8 cellular contexts compared by ENCODE assay signal in the genomic region with DNA sequence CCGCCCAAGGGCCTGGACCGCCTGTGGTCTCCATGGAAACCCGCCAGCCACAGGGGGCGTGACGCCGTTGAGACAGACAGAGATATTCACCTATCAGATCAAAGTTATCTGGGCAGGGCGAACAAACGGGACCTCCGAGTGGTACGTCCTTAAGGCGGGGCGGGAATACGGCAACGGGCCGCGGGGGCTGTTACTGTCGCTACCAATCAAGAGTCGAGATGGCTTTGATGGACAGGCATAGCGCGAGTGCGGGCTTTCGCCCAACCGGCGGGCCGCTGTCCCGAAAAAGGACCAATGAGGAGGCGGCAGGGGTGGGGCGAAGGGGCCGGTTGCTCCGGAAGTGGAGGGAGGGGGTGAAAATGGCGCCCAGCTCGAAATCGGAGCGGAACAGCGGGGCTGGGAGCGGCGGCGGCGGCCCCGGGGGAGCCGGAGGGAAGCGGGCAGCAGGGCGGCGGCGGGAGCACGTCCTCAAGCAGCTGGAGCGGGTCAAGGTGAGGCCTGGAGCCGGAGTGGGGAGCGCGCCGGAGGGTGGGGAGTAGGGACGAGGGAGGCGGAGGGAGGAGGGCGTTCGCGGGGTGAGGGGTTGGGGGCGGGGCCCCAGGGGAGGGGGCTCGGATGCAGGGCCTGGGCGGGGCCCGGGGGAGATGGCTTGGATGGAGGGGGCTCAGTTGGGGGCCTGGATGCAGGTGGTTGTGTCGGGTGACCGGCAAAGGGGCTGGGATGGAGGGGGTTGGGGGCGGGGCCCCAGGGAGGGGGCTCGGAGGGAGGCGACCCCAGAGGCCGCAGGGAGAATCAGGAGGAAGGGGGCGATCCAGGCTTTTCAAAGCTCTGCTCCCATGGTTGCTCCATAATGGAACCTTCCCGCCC. TPM values are rescaled to one million over a fixed set of nuclear protein-coding genes. Genes with fewer than 3 reads are reported as not detected.
DNase-seq lines count a peak whose midpoint lies in the region; ATAC-seq, FAIRE-seq and TF ChIP-seq lines count a peak whose summit lies in the region.

A gene with protein sequence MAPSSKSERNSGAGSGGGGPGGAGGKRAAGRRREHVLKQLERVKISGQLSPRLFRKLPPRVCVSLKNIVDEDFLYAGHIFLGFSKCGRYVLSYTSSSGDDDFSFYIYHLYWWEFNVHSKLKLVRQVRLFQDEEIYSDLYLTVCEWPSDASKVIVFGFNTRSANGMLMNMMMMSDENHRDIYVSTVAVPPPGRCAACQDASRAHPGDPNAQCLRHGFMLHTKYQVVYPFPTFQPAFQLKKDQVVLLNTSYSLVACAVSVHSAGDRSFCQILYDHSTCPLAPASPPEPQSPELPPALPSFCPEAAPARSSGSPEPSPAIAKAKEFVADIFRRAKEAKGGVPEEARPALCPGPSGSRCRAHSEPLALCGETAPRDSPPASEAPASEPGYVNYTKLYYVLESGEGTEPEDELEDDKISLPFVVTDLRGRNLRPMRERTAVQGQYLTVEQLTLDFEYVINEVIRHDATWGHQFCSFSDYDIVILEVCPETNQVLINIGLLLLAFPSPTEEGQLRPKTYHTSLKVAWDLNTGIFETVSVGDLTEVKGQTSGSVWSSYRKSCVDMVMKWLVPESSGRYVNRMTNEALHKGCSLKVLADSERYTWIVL (plus strand): TSS at position 356 of the 867 bp plus-strand sequence. CDS start 4 bp downstream, at position 360.

- TF ChIP-seq RAD21 in HepG2 (CRISPR knock-in tag; IDR thresholded peaks at IDR 0.05), result no peak

- peak; percentile 99 for FAIRE-seq in HepG2 (lab: Jason Lieb, UNC)

- H3K9ac ChIP-seq in HepG2 (ENCODE audit: insufficient read depth, low read depth, low read length), result peak within 1 kb of the TSS; percentile 80

- H3K9me3 Mint-ChIP-seq in activated CD4-positive, alpha-beta memory T cell treated with anti-CD3 and anti-CD28 coated beads for 36 hours, result no peaks in the 10 kb centered on the region

- peak within 1 kb of the TSS; percentile 92 to 98 (median 95) for H3K4me3 ChIP-seq in HepG2 (replicated peaks in 1 of 3; ENCODE audit: insufficient read depth in 1 of 3, low read depth in 2 of 3, low read length in 3 of 3)

- peak; percentile 95 for ATAC-seq in GM19438 (IDR thresholded peaks at IDR 0.05; ENCODE audit: low read depth, unreplicated experiment)
- ATAC-seq in HG03575 (IDR thresholded peaks at IDR 0.05; ENCODE audit: extremely low read depth, insufficient number of reproducible peaks, low FRiP score, unreplicated experiment), result peak; percentile 90
- peak; percentile 98 for ATAC-seq in HepG2

- H3K36me3 Mint-ChIP-seq in activated CD4-positive, alpha-beta memory T cell treated with anti-CD3 and anti-CD28 coated beads for 36 hours, result peaks cover 5% of the 10 kb centered on the region

- 2% methylated on average over 20 of the region's 68 CpGs for WGBS in HepG2 (ENCODE audit: low lambda C conversion rate)

- CTCF ChIA-PET in activated CD4-positive, alpha-beta memory T cell treated with anti-CD3 and anti-CD28 coated beads for 36 hours (lab: Charles Lee), result interaction anchor here (0.9 to 3.0 kb wide), 6 partner anchors 71 to 162 kb away, joined by 3 to 20 read pairs (median 4); a partner anchor contains a TSS
- CTCF ChIA-PET in HepG2 (lab: Yijun Ruan, JAX; ENCODE audit: low intra/inter-chr PET ratio, low total read pairs), result no interaction called here

- H3K27ac ChIP-seq in HepG2 (ENCODE audit: extremely low read length, insufficient read depth, low read length), result peak within 1 kb of the TSS; percentile 68

- H3K4me3 Mint-ChIP-seq in activated CD4-positive, alpha-beta memory T cell treated with anti-CD3 and anti-CD28 coated beads for 36 hours, result peak within 1 kb of the TSS; percentile 95

- no TSS peak for BruUV-seq in HepG2 (replicated peaks; lab: Mats Ljungman, UMichigan)

- H3K27me3 Mint-ChIP-seq in activated CD4-positive, alpha-beta memory T cell treated with anti-CD3 and anti-CD28 coated beads for 36 hours, result no peaks in the 10 kb centered on the region

- peaks cover 11 to 29% of the 10 kb centered on the region in 2 experiments; a peak in 4 of 5 replicates for H3K36me3 ChIP-seq in HepG2 (replicated peaks in 1 of 2; ENCODE audit: control insufficient read depth in 1 of 2, insufficient read depth in 2 of 2, low read length in 2 of 2)

- no peaks in the 10 kb centered on the region; a peak in 1 of 5 replicates for H3K27me3 ChIP-seq in HepG2 (ENCODE audit: control insufficient read depth in 1 of 2, insufficient read depth in 2 of 2, low read length in 2 of 2)

- peaks cover 14% of the 10 kb centered on the region for H3K79me2 ChIP-seq in HepG2 (ENCODE audit: insufficient read depth, low read length)

- peak within 1 kb of the TSS; percentile 85 for H3K27ac Mint-ChIP-seq in activated CD4-positive, alpha-beta memory T cell treated with anti-CD3 and anti-CD28 coated beads for 36 hours

- TF ChIP-seq EP300 in HepG2 (IDR thresholded peaks at IDR 0.05; ENCODE audit: low read depth in 2 of 2, low read length in 2 of 2) (no peak), HepG2 (CRISPR knock-in tag; IDR thresholded peaks at IDR 0.05; ENCODE audit: borderline replicate concordance) (no peak)

- intact Hi-C loops in activated CD4-positive, alpha-beta memory T cell treated with anti-CD3 and anti-CD28 coated beads for 36 hours (cut with micrococcal nuclease), result loop anchor here (1.0 to 5.0 kb wide), 6 partner anchors 34 to 129 kb away; a partner anchor contains a TSS
- intact Hi-C loops in HepG2 (cut with micrococcal nuclease; ENCODE audit: unreplicated experiment), result loop anchor here (1.0 to 2.0 kb wide), 2 partner anchors 54 to 72 kb away; a partner anchor contains a TSS

- H3K4me1 ChIP-seq in HepG2 (ENCODE audit: insufficient read depth, low read length), result peaks cover 10% of the 10 kb centered on the region

- H4K20me1 ChIP-seq in HepG2 (ENCODE audit: insufficient read depth, low read length), result no peaks in the 10 kb centered on the region

- POLR2A ChIA-PET in activated CD4-positive, alpha-beta memory T cell treated with anti-CD3 and anti-CD28 coated beads for 36 hours (lab: Charles Lee), result interaction anchor here (0.8 to 1.5 kb wide), 9 partner anchors 29 to 90 kb away, joined by 3 to 8 read pairs (median 4); a partner anchor contains a TSS
- POLR2A ChIA-PET in HepG2 (lab: Yijun Ruan, JAX), result interaction anchor here (1.0 to 2.0 kb wide), 5 partner anchors 45 to 128 kb away, joined by 3 to 6 read pairs (median 6); a partner anchor contains a TSS

- in situ Hi-C loops in HepG2 (cut with HindIII; ENCODE audit: extremely low pct_ligation_motif_present, low pct_unique_long_range_greater_than_20kb), result loop anchor here (5.0 kb wide), 1 partner anchor 70 kb away; no protein-coding TSS in a partner anchor

- no peak within 1 kb of the TSS for H2AFZ ChIP-seq in HepG2 (ENCODE audit: low read length)

- DNase-seq in CD1c-positive myeloid dendritic cell (ENCODE audit: extremely low spot score), result peak; percentile 99
- DNase-seq in NCI-H82 treated with DMSO at 0.1 percent for 48 hours (lab: John Stamatoyannopoulos, UW; ENCODE audit: unreplicated experiment), result peak; percentile 100
- DNase-seq in activated CD4-positive, alpha-beta memory T cell treated with anti-CD3 and anti-CD28 coated beads for 36 hours, result peak; percentile 99
- DNase-seq in dermis microvascular lymphatic vessel endothelial cell (ENCODE audit: low read depth in 2 of 2), result peak; percentile 99 to 100
- peak; percentile 98 for DNase-seq in HepG2 (ENCODE audit: low spot score)
- peak; percentile 98 for DNase-seq in stimulated activated CD4-positive, alpha-beta T cell treated with anti-CD3 and anti-CD28 coated beads, Interleukin-4, amount 100 ng/mL, for 1 hour

- H3K4me2 ChIP-seq in HepG2 (ENCODE audit: low read depth, low read length), result peak within 1 kb of the TSS; percentile 94

- peak; percentile 58 to 64 for TF ChIP-seq POLR2A in HepG2 (IDR thresholded peaks at IDR 0.05; ENCODE audit: insufficient read depth in 1 of 2, low read depth in 2 of 2, low read length in 2 of 2)

- H3K4me1 Mint-ChIP-seq in activated CD4-positive, alpha-beta memory T cell treated with anti-CD3 and anti-CD28 coated beads for 36 hours (ENCODE audit: low read depth), result peaks cover 17% of the 10 kb centered on the region

- no peaks in the 10 kb centered on the region for H3K9me3 ChIP-seq in HepG2 (ENCODE audit: low read length)

- TF ChIP-seq CTCF in HepG2 (CRISPR knock-in tag; IDR thresholded peaks at IDR 0.05), result no peak

TF ChIP-seq in HepG2, 621 proteins besides CTCF, POLR2A, EP300 and RAD21 (continues in another document):
- no peak for TF ChIP-seq ATF7 (IDR thresholded peaks at IDR 0.05)
- no peak for TF ChIP-seq ATF7 (CRISPR knock-in tag; IDR thresholded peaks at IDR 0.05)
- 0 out of 2 replicates have a peak, but pooled peaks have one; percentile 20 for TF ChIP-seq NFKB2 (CRISPR knock-in tag; IDR thresholded peaks at IDR 0.05; ENCODE audit: borderline replicate concordance)

RNA-seq across cellular contexts. Expression of the gene that starts here (rescaled TPM):
- 10 to 100 TPM; 67.0 to 72.0 TPM for total RNA-seq in activated CD4-positive, alpha-beta memory T cell treated with anti-CD3 and anti-CD28 coated beads for 36 hours
- total RNA-seq in dermis microvascular lymphatic vessel endothelial cell (7.1 and 10.4 TPM in 2 replicates), HepG2 (2016; rRNA removed; fragmentation: Illumina TruSeq; extraction: Trizol) (8.5 and 14.0 TPM in 2 replicates)
- 11.3 and 12.1 TPM in 2 replicates for total RNA-seq in HepG2 (2016; cell fraction: cytosol; rRNA removed; fragmentation: Illumina TruSeq; extraction: Trizol; ENCODE audit: low read depth)
- 7.3 and 14.2 TPM in 2 replicates for total RNA-seq in HepG2 (2016; cell fraction: insoluble cytoplasmic fraction; rRNA removed; fragmentation: Illumina TruSeq; extraction: Trizol)
- total RNA-seq in HepG2 (2016; cell fraction: membrane; rRNA removed; fragmentation: Illumina TruSeq; extraction: Trizol), result 13.3 and 15.4 TPM in 2 replicates
- total RNA-seq in HepG2 (2016; cell fraction: nucleus; rRNA removed; fragmentation: Illumina TruSeq; extraction: Trizol), result 12.9 and 17.6 TPM in 2 replicates
- 13.5 and 13.6 TPM in 2 replicates for polyA plus RNA-seq in HepG2 (2011; rRNA removed)
- 5.9 and 10.2 TPM in 2 replicates for polyA plus RNA-seq in HepG2 (2011; cell fraction: cytosol; rRNA removed)
- 69.0 and 111 TPM in 2 replicates for polyA plus RNA-seq in HepG2 (2011; cell fraction: nucleus; rRNA removed)
- 9.5 and 10.5 TPM in 2 replicates for polyA plus RNA-seq in HepG2 (2012)
- 8.3 and 9.9 TPM in 2 replicates for polyA plus RNA-seq in HepG2 (2016; cell fraction: cytosol; fragmentation: Illumina TruSeq; extraction: Trizol; ENCODE audit: low read depth)
- 15.3 and 20.8 TPM in 2 replicates for polyA plus RNA-seq in HepG2 (2016; cell fraction: insoluble cytoplasmic fraction; fragmentation: Illumina TruSeq; extraction: Trizol; ENCODE audit: low read depth)
- 8.6 TPM in 2 replicates for polyA plus RNA-seq in HepG2 (2016; cell fraction: membrane; fragmentation: Illumina TruSeq; extraction: Trizol; ENCODE audit: low read depth)
- 52.7 and 54.2 TPM in 2 replicates for polyA plus RNA-seq in HepG2 (2016; cell fraction: nucleus; fragmentation: Illumina TruSeq; extraction: Trizol; ENCODE audit: insufficient read depth, low read depth)
- 18.8 and 26.1 TPM in 2 replicates for polyA minus RNA-seq in HepG2 (2011; rRNA and poly(A)+ RNA removed; ENCODE audit: low replicate concordance)
- 6.5 and 8.8 TPM in 2 replicates for polyA minus RNA-seq in HepG2 (2011; cell fraction: cytosol; rRNA and poly(A)+ RNA removed)
- 12.1 and 15.6 TPM in 2 replicates for polyA minus RNA-seq in HepG2 (2011; cell fraction: nucleus; rRNA and poly(A)+ RNA removed)

Comparison
In these comparisons a context has a peak if more than half of its experiments do, and no peak if none do; other contexts are left out.
1. Peak in every context shown above with its lines: DNase-seq, ATAC-seq, H3K4me3 ChIP-seq and H3K27ac ChIP-seq.